ENCODE assay signal across 14 cellular contexts in the genomic region with DNA sequence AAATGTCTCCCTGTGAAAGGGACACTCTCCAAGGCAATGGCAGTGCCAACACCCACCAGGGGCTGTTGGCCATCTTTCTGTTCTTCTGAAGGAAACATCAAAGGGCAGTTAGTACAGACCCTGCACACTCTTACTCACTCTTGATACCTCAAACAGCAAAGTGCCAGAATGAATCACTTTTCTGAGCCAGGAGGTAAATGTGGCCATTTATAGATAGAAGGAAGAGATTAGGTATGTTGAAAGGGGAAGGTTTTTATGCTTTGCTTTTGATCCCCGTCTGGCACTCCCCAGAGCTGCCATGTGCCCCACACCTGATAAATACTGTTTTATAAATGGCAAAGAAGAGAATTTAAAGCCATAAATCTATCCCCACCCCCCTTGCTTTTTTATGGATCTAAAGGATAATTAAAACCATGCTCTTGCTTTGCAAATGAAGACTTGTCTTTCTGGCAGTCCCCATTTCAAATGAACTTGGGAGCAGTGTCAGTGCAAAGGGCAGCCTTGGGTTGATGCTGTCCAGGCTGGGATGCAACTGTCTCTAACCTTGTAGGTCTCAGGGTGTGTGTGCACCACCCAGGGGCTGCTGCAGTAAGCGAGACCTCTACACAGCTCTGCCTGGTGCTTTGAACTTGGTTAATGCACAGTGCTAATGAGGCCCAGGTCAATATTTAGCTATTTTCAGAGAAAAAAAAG.
DNase-seq lines count a peak whose midpoint lies in the region; ATAC-seq, FAIRE-seq and TF ChIP-seq lines count a peak whose summit lies in the region.
"Had no signal": no experiment of that assay in that cellular context is flagged by ENCODE, and none has a peak within 500 bp of the region (broad histone marks: within the 10 kb centered on the region; RNA-seq: fewer than 3 reads in every experiment).

No MANE protein-coding gene starts in this region.

- no peak overlapping the region for H3K9ac ChIP-seq in GM12878 (ENCODE audit: control insufficient read depth, insufficient read depth, low read length)

- BruUV-seq in GM12878 (replicated peaks; lab: Mats Ljungman, UMichigan), result no TSS peak

- TF ChIP-seq EP300 in GM12878 (IDR thresholded peaks at IDR 0.05; ENCODE audit: borderline replicate concordance in 1 of 2, control insufficient read depth in 1 of 2, low read depth in 2 of 2, low read length in 2 of 2), result no peak

- no peak for TF ChIP-seq POLR2A in GM12878 (IDR thresholded peaks at IDR 0.05; ENCODE audit: low read depth, low read length)

- no peaks in the 10 kb centered on the region for H3K79me2 ChIP-seq in GM12878 (ENCODE audit: control insufficient read depth, insufficient read depth, low read length)

- no peak for TF ChIP-seq CTCF in GM12878 (IDR thresholded peaks at IDR 0.05 in 2 of 3, conservative IDR thresholded peaks at IDR 0.05 in 1 of 3; ENCODE audit: control insufficient read depth in 2 of 3, extremely low read depth in 1 of 3, insufficient read depth in 1 of 3, low read depth in 3 of 3, low read length in 3 of 3)

- no peaks in the 10 kb centered on the region for H4K20me1 ChIP-seq in GM12878 (ENCODE audit: control insufficient read depth, insufficient read depth)

- H3K4me3 Mint-ChIP-seq in activated CD4-positive, alpha-beta T cell treated with anti-CD3 and anti-CD28 coated beads, Interleukin-2, amount 10 ng/mL, durations not matched to agents 24 days and 14 days, result no peak overlapping the region
- H3K4me3 Mint-ChIP-seq: activated B cell treated with CpG ODN at 0.5 μM for 24 hours had no signal

- SMC1A ChIA-PET in GM12878 (lab: Charles Lee; ENCODE audit: uncharacterized antibody, unreplicated experiment), result interaction anchor here (0.9 to 1.5 kb wide), 2 partner anchors 12 to 194 kb away, joined by 4 read pairs; no protein-coding TSS in a partner anchor

- H3K27ac Mint-ChIP-seq in activated CD4-positive, alpha-beta T cell treated with anti-CD3 and anti-CD28 coated beads, Interleukin-2, amount 10 ng/mL, durations not matched to agents 24 days and 14 days, result peak overlapping the region; percentile 72
- H3K27ac Mint-ChIP-seq: activated B cell treated with CpG ODN at 0.5 μM for 24 hours had no signal

- no peaks in the 10 kb centered on the region for H3K4me1 ChIP-seq in GM12878 (ENCODE audit: control insufficient read depth, insufficient read depth, low read length)
- H3K4me1 ChIP-seq: tibial nerve had no signal

- in situ Hi-C loops in GM12878 (cut with MboI), result no loop called here

- H3K36me3 Mint-ChIP-seq in activated CD4-positive, alpha-beta T cell treated with anti-CD3 and anti-CD28 coated beads, Interleukin-2, amount 10 ng/mL, durations not matched to agents 24 days and 14 days (ENCODE audit: low read depth), result peaks cover 4% of the 10 kb centered on the region

- no peak overlapping the region for H2AFZ ChIP-seq in GM12878 (ENCODE audit: control insufficient read depth, low read depth, low read length)

- 50% methylated on average over 2 of the region's 2 CpGs for WGBS in GM12878 (ENCODE audit: insufficient coverage, insufficient replicate concordance, low lambda C conversion rate, missing lambda C conversion rate)

- no peak overlapping the region for H3K4me2 ChIP-seq in GM12878 (ENCODE audit: control insufficient read depth, insufficient read depth)

- H3K9me3 ChIP-seq in GM12878 (replicated peaks; ENCODE audit: control insufficient read depth, insufficient read depth, low read length), result no peaks in the 10 kb centered on the region; the same call in 1 of the 3 replicates

- H3K36me3 ChIP-seq in GM12878 (ENCODE audit: control insufficient read depth in 2 of 2, insufficient read depth in 2 of 2, low read length in 1 of 2), result no peaks in the 10 kb centered on the region
- H3K36me3 ChIP-seq: tibial nerve had no signal

- H3K4me1 Mint-ChIP-seq in activated CD4-positive, alpha-beta T cell treated with anti-CD3 and anti-CD28 coated beads, Interleukin-2, amount 10 ng/mL, durations not matched to agents 24 days and 14 days, result peaks cover 24% of the 10 kb centered on the region

- ATAC-seq in GM12878 (peak; percentile 28), GM21360 (IDR thresholded peaks at IDR 0.05; ENCODE audit: unreplicated experiment) (no peak), HG03159 (IDR thresholded peaks at IDR 0.05; ENCODE audit: unreplicated experiment) (no peak)

- H3K27me3 Mint-ChIP-seq in activated CD4-positive, alpha-beta T cell treated with anti-CD3 and anti-CD28 coated beads, Interleukin-2, amount 10 ng/mL, durations not matched to agents 24 days and 14 days, result no peaks in the 10 kb centered on the region
- H3K27me3 Mint-ChIP-seq: activated B cell treated with CpG ODN at 0.5 μM for 24 hours had no signal

- CTCF ChIA-PET in GM12878 (lab: Yijun Ruan, JAX), result no interaction called here

- RAD21 ChIA-PET in GM12878 (lab: Charles Lee; ENCODE audit: unreplicated experiment), result no interaction called here

- H3K9me3 Mint-ChIP-seq in activated CD4-positive, alpha-beta T cell treated with anti-CD3 and anti-CD28 coated beads, Interleukin-2, amount 10 ng/mL, durations not matched to agents 24 days and 14 days, result peaks cover 27% of the 10 kb centered on the region

- POLR2A ChIA-PET in GM12878 (lab: Charles Lee), result no interaction called here

- no peak overlapping the region for H3K4me3 ChIP-seq in GM12878
- H3K4me3 ChIP-seq: tibial nerve had no signal

- FAIRE-seq in GM12878 (lab: Jason Lieb, UNC), result no peak
- FAIRE-seq: D721Med had no signal

- TF ChIP-seq RAD21 in GM12878 (IDR thresholded peaks at IDR 0.05; ENCODE audit: insufficient read depth, low read depth, low read length), result no peak

- DNase-seq in NCI-H226 (peak; percentile 30), GM12878 (ENCODE audit: low read depth, low spot score) (no peak), amniotic stem cell (lab: John Stamatoyannopoulos, UW) (no peak), HPDE6-E6E7 (ENCODE audit: extremely low spot score) (no peak)
- peak; percentile 68 for DNase-seq in activated CD4-positive, alpha-beta T cell treated with anti-CD3 and anti-CD28 coated beads, Interleukin-2, amount 10 ng/mL, durations not matched to agents 24 days and 14 days
- peak; percentile 4 for DNase-seq in stimulated activated CD8-positive, alpha-beta memory T cell treated with anti-CD3 and anti-CD28 coated beads, Interleukin-12 subunit alpha, Interleukin-12 subunit beta, amount 100 ng/mL, for 1 hour (ENCODE audit: low read depth)
- DNase-seq: activated B cell treated with CpG ODN at 0.5 μM for 24 hours, mesendoderm, NCI-H1092, NCI-H446 treated with DMSO at 0.1 percent for 48 hours had no signal

- intact Hi-C loops in activated CD4-positive, alpha-beta T cell treated with anti-CD3 and anti-CD28 coated beads, Interleukin-2, amount 10 ng/mL, durations not matched to agents 24 days and 14 days (cut with micrococcal nuclease), result loop anchor here (1.0 to 5.0 kb wide), 2 partner anchors 37 to 43 kb away; no protein-coding TSS in a partner anchor
- intact Hi-C loops in GM12878 (cut with micrococcal nuclease; ENCODE audit: unreplicated experiment), result no loop called here

- no peak overlapping the region for H3K27ac ChIP-seq in GM12878 (ENCODE audit: control insufficient read depth, insufficient read depth)
- H3K27ac ChIP-seq: tibial nerve had no signal

- H3K27me3 ChIP-seq in GM12878 (replicated peaks in 1 of 2; ENCODE audit: control insufficient read depth in 2 of 2, insufficient read depth in 2 of 2, low read length in 1 of 2), result no peaks in the 10 kb centered on the region
- H3K27me3 ChIP-seq: tibial nerve had no signal

TF ChIP-seq in GM12878, 131 proteins besides CTCF, POLR2A, EP300 and RAD21:
- no peak for TF ChIP-seq EZH2 (IDR thresholded peaks at IDR 0.05; ENCODE audit: borderline replicate concordance, control insufficient read depth, low read depth, low read length)
- peak; percentile 70; the same call in 1 of the 2 replicates for TF ChIP-seq TCF7 (IDR thresholded peaks at IDR 0.05; ENCODE audit: borderline replicate concordance)
- TF ChIP-seq CREM (IDR thresholded peaks at IDR 0.05; ENCODE audit: low read depth), result no peak
TF ChIP-seq in GM12878: peak in this region for 1.

Comparison
In these comparisons a context has a peak if more than half of its experiments do, and no peak if none do; other contexts are left out.
1. DNase-seq: peak in NCI-H226 (single experiment), activated CD4-positive, alpha-beta T cell treated with anti-CD3 and anti-CD28 coated beads, Interleukin-2, amount 10 ng/mL, durations not matched to agents 24 days and 14 days (single experiment) and stimulated activated CD8-positive, alpha-beta memory T cell treated with anti-CD3 and anti-CD28 coated beads, Interleukin-12 subunit alpha, Interleukin-12 subunit beta, amount 100 ng/mL, for 1 hour (single experiment); none in GM12878 (single experiment), amniotic stem cell (single experiment) and HPDE6-E6E7 (single experiment).